Comparison of ENCODE assay signal across 1 cellular context in the genomic region with DNA sequence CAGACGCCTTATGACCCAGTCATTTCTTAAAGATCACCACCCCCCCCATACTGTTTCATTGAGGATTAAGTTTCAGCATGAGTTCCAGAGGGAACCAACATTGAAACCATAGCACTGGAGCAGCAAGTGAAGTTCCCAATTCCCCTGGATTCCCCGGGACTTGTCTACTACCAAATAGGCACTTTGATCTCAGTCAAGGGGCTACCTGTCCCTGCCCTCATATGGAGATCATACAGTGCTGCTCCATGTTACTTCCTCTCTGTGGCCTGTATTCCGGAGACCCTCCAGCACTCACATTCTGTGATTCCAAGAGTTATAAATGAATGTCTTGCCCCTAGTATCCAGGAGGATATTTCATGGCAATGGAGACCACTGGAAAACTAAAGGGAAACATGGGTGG.
TF ChIP-seq lines count a peak whose summit lies in the region.

No MANE protein-coding gene starts in this region.

TF ChIP-seq in SK-N-SH treated with all-trans-retinoic acid at 6 μM for 48 hours, 23 proteins besides CTCF, POLR2A, EP300 and RAD21 (continued from another document):
- TF ChIP-seq ESRRG (CRISPR knock-in tag; IDR thresholded peaks at IDR 0.05) (no peak), CSDC2 (CRISPR knock-in tag; IDR thresholded peaks at IDR 0.05) (no peak), ZNF70 (CRISPR knock-in tag; IDR thresholded peaks at IDR 0.05) (no peak), ARNTL (CRISPR knock-in tag; IDR thresholded peaks at IDR 0.05; ENCODE audit: borderline replicate concordance, low read depth) (no peak), PPARA (CRISPR knock-in tag; IDR thresholded peaks at IDR 0.05; ENCODE audit: borderline replicate concordance) (no peak), POU6F1 (CRISPR knock-in tag; IDR thresholded peaks at IDR 0.05; ENCODE audit: borderline replicate concordance, low read depth) (no peak)
- TF ChIP-seq, protein P1, sequence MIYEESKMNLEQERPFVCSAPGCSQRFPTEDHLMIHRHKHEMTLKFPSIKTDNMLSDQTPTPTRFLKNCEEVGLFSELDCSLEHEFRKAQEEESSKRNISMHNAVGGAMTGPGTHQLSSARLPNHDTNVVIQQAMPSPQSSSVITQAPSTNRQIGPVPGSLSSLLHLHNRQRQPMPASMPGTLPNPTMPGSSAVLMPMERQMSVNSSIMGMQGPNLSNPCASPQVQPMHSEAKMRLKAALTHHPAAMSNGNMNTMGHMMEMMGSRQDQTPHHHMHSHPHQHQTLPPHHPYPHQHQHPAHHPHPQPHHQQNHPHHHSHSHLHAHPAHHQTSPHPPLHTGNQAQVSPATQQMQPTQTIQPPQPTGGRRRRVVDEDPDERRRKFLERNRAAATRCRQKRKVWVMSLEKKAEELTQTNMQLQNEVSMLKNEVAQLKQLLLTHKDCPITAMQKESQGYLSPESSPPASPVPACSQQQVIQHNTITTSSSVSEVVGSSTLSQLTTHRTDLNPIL (CRISPR knock-in tag; IDR thresholded peaks at IDR 0.05; ENCODE audit: low read depth), result no peak
